ENCODE assay signal across 23 cellular contexts in the genomic region with DNA sequence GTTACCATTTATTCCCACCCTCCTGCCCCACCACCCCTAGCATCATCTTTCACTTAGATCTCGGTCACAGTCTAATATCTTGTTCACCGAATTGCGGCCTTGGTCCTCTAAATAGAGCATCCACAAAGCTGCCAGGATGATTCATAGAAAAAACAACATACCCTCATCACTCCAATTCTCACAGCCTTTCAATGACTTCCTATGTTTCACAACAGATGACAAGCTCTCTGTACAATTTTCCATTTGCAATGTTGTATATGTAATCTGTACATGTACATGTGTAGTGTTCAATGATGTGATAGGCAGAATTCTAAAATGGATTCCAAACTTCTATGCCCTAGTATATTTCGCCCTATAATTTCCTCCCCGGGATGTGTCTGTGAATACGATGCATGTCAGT.
"Had no signal": no experiment of that assay in that cellular context is flagged by ENCODE, and none has a peak within 500 bp of the region (broad histone marks: within the 10 kb centered on the region; RNA-seq: fewer than 3 reads in every experiment).

No MANE protein-coding gene starts in this region.

- H3K4me1 Mint-ChIP-seq: endodermal cell; mesothelial cell of epicardium; nephron; stimulated activated naive B cell treated with anti-CD40 and anti-IgM and Interleukin-4, amounts not matched to agents 10 μg/mL and 1 μg/mL and 100 μg/mL, for 72 hours had no signal

- H3K9me3 Mint-ChIP-seq: endodermal cell, mesothelial cell of epicardium had no signal

- H3K36me3 ChIP-seq: ascending aorta, gastroesophageal sphincter, lower lobe of right lung, spleen, upper lobe of right lung, WERI-Rb-1 had no signal

- H3K27ac Mint-ChIP-seq: endodermal cell; mesothelial cell of epicardium; nephron; stimulated activated naive B cell treated with anti-CD40 and anti-IgM and Interleukin-4, amounts not matched to agents 10 μg/mL and 1 μg/mL and 100 μg/mL, for 72 hours had no signal

- H3K4me1 ChIP-seq: ascending aorta, gastroesophageal sphincter, spleen, upper lobe of right lung had no signal

- H3K27ac ChIP-seq: ascending aorta, gastroesophageal sphincter, lower lobe of right lung, spleen, upper lobe of right lung, WERI-Rb-1 had no signal

- H3K36me3 Mint-ChIP-seq: mesothelial cell of epicardium; stimulated activated naive B cell treated with anti-CD40 and anti-IgM and Interleukin-4, amounts not matched to agents 10 μg/mL and 1 μg/mL and 100 μg/mL, for 72 hours had no signal

- H3K9me3 ChIP-seq: ascending aorta, gastroesophageal sphincter, lower lobe of right lung, upper lobe of right lung had no signal

- H3K4me3 Mint-ChIP-seq: endodermal cell; mesothelial cell of epicardium; nephron; stimulated activated naive B cell treated with anti-CD40 and anti-IgM and Interleukin-4, amounts not matched to agents 10 μg/mL and 1 μg/mL and 100 μg/mL, for 72 hours had no signal

- H3K27me3 Mint-ChIP-seq: stimulated activated naive B cell treated with anti-CD40 and anti-IgM and Interleukin-4, amounts not matched to agents 10 μg/mL and 1 μg/mL and 100 μg/mL, for 72 hours had no signal

- H3K27me3 ChIP-seq: ascending aorta, gastroesophageal sphincter, spleen, upper lobe of right lung had no signal

- H3K4me3 ChIP-seq: ascending aorta, gastroesophageal sphincter, lower lobe of right lung, spleen, upper lobe of right lung had no signal

- ATAC-seq: gastroesophageal sphincter; lower lobe of right lung; sciatic nerve; stimulated activated naive B cell treated with anti-CD40 and anti-IgM and Interleukin-4, amounts not matched to agents 10 μg/mL and 1 μg/mL and 100 μg/mL, for 72 hours; upper lobe of right lung had no signal

- DNase-seq: activated CD4-positive, alpha-beta T cell treated with anti-CD3 and anti-CD28 coated beads for 1 hour; activated CD8-positive, alpha-beta memory T cell treated with anti-CD3 and anti-CD28 coated beads for 24 hours; activated CD8-positive, alpha-beta memory T cell treated with anti-CD3 and anti-CD28 coated beads, Interleukin-2, amount 50 U/mL, for 48 hours; activated effector memory CD4-positive, alpha-beta T cell treated with anti-CD3 and anti-CD28 coated beads, Interleukin-2, amount 50 U/mL, for 16 hours; activated naive CD4-positive, alpha-beta T cell treated with anti-CD3 and anti-CD28 coated beads, Interleukin-2, amount 50 U/mL, for 16 hours; activated T-cell treated with anti-CD3 and anti-CD28 coated beads, Interleukin-2, amount 50 U/mL, for 48 hours; caudate nucleus; endodermal cell; erythroblast; lower lobe of right lung; nucleus accumbens; spleen; stimulated activated CD4-positive, alpha-beta T cell treated with anti-CD3 and anti-CD28 coated beads, Interleukin-4, amount 100 ng/mL, for 4 hours; stimulated activated naive B cell treated with anti-CD40 and anti-IgM and Interleukin-4, amounts not matched to agents 10 μg/mL and 1 μg/mL and 100 μg/mL, for 72 hours; SW 1271; T-helper 2 cell; upper lobe of right lung; WERI-Rb-1 had no signal
